Comparison of ENCODE assay signal across 1 cellular context in genomic region chr13:46607768-46608553, GRCh38.
TF ChIP-seq lines count a peak whose summit lies in the region.

No MANE protein-coding gene starts in this region.

TF ChIP-seq in GM12878, 131 proteins besides CTCF, POLR2A, EP300 and RAD21 (continued from another document):
- TF ChIP-seq SKIL (IDR thresholded peaks at IDR 0.05; ENCODE audit: low read depth, poor library complexity, severe bottlenecking) (no peak), SREBF1 (IDR thresholded peaks at IDR 0.05; ENCODE audit: low read length) (no peak), ESRRA (IDR thresholded peaks at IDR 0.05; ENCODE audit: low read length) (peak; percentile 77; the same call in 1 of the 2 replicates), ATF3 (IDR thresholded peaks at IDR 0.05; ENCODE audit: borderline replicate concordance, extremely low read depth, low read depth, low read length) (no peak), PBX3 (IDR thresholded peaks at IDR 0.05; ENCODE audit: insufficient replicate concordance, low read depth, low read length) (peak; percentile 6), STAT3 (IDR thresholded peaks at IDR 0.05; ENCODE audit: low read depth, low read length) (no peak), BMI1 (IDR thresholded peaks at IDR 0.05; ENCODE audit: borderline replicate concordance) (no peak), SMARCA5 (IDR thresholded peaks at IDR 0.05) (no peak), SP1 (IDR thresholded peaks at IDR 0.05; ENCODE audit: low read depth, low read length) (no peak), GATAD2B (conservative IDR thresholded peaks at IDR 0.05; ENCODE audit: low read depth) (no peak), ZNF384 (IDR thresholded peaks at IDR 0.05; ENCODE audit: borderline replicate concordance, low read depth, low read length) (no peak), PRDM15 (CRISPR knock-in tag; IDR thresholded peaks at IDR 0.05) (no peak), JUNB (IDR thresholded peaks at IDR 0.05) (no peak), NFXL1 (IDR thresholded peaks at IDR 0.05; ENCODE audit: borderline replicate concordance) (no peak), YBX1 (IDR thresholded peaks at IDR 0.05) (no peak), PAX5 (IDR thresholded peaks at IDR 0.05; ENCODE audit: borderline replicate concordance, low read depth, low read length) (no peak), IRF5 (IDR thresholded peaks at IDR 0.05; ENCODE audit: borderline replicate concordance) (no peak), EED (IDR thresholded peaks at IDR 0.05; ENCODE audit: low read depth) (peak; percentile 42; the same call in 1 of the 2 replicates), SRF (IDR thresholded peaks at IDR 0.05; ENCODE audit: low read depth in 2 of 2, low read length in 2 of 2) (no peak), ZNF274 (IDR thresholded peaks at IDR 0.05; ENCODE audit: insufficient read depth, insufficient read length) (no peak), ELK1 (IDR thresholded peaks at IDR 0.05; ENCODE audit: low read depth, low read length) (no peak)
